In genomic region chr7:13991791-13992620, GRCh38 we compare ENCODE assay signal across 8 cellular contexts. TPM values are rescaled to one million over a fixed set of nuclear protein-coding genes. Genes with fewer than 3 reads are reported as not detected.
DNase-seq lines count a peak whose midpoint lies in the region; ATAC-seq and TF ChIP-seq lines count a peak whose summit lies in the region.

No MANE protein-coding gene starts in this region.

- H3K36me3 Mint-ChIP-seq in osteocyte (ENCODE audit: unreplicated experiment) (no peaks in the 10 kb centered on the region), nephron progenitor cell (ENCODE audit: low read depth) (no peaks in the 10 kb centered on the region)

- H3K27me3 Mint-ChIP-seq in osteocyte (ENCODE audit: unreplicated experiment): no peaks in the 10 kb centered on the region
- no peaks in the 10 kb centered on the region for H3K27me3 Mint-ChIP-seq in nephron progenitor cell (ENCODE audit: low read depth, poor library complexity)

- peaks cover 21% of the 10 kb centered on the region for H3F3A ChIP-seq in GM23248 (ENCODE audit: insufficient read depth)

- H3K9me3 ChIP-seq in GM23248 (ENCODE audit: low read depth) (no peaks in the 10 kb centered on the region), WERI-Rb-1 (ENCODE audit: severe bottlenecking) (no peaks in the 10 kb centered on the region), right cardiac atrium (ENCODE audit: control insufficient read depth, low read length) (no peaks in the 10 kb centered on the region), skeletal muscle tissue (ENCODE audit: control insufficient read depth in 3 of 3, low read length in 3 of 3) (no peaks in the 10 kb centered on the region)

- peaks cover 22% of the 10 kb centered on the region for H3K4me1 ChIP-seq in GM23248 (ENCODE audit: insufficient read depth)
- H3K4me1 ChIP-seq in right cardiac atrium (ENCODE audit: control insufficient read depth, insufficient read depth, low read length): no peaks in the 10 kb centered on the region
- H3K4me1 ChIP-seq in skeletal muscle tissue (ENCODE audit: control insufficient read depth in 3 of 3, insufficient read depth in 3 of 3, low read length in 3 of 3): peaks cover 8 to 18% (median 15%) of the 10 kb centered on the region in 3 donors

- TF ChIP-seq CTCF in WERI-Rb-1 (IDR thresholded peaks at IDR 0.05; ENCODE audit: low read depth, low read length) (no peak), osteocyte (IDR thresholded peaks at IDR 0.05) (no peak), nephron progenitor cell (IDR thresholded peaks at IDR 0.05) (no peak)

- H3K4me2 ChIP-seq in GM23248 (ENCODE audit: unreplicated experiment): peak overlapping the region; percentile 88

- H3K27ac Mint-ChIP-seq in osteocyte (ENCODE audit: unreplicated experiment) (no peak overlapping the region), nephron progenitor cell (no peak overlapping the region)

- intact Hi-C loops in right cardiac atrium (cut with DNase I): no loop called here

- H3K9me3 Mint-ChIP-seq in osteocyte (ENCODE audit: unreplicated experiment) (no peaks in the 10 kb centered on the region), nephron progenitor cell (no peaks in the 10 kb centered on the region)

- H3K9me2 ChIP-seq in GM23248 (ENCODE audit: insufficient read depth): no peaks in the 10 kb centered on the region

- ATAC-seq in right cardiac atrium: no peak

- H2AFZ ChIP-seq in GM23248: peak overlapping the region; percentile 81

- H3K4me3 Mint-ChIP-seq in osteocyte (ENCODE audit: unreplicated experiment) (no peak overlapping the region), nephron progenitor cell (no peak overlapping the region)

- 73 to 77% methylated on average over 12 of the region's 12 CpGs for WGBS in GM23248 (ENCODE audit: low coverage in 1 of 2, low lambda C conversion rate in 2 of 2, missing lambda C conversion rate in 2 of 2), 2 experiments
- WGBS in right cardiac atrium: 37% methylated on average over 12 of the region's 12 CpGs

- no peaks in the 10 kb centered on the region for H3K4me1 Mint-ChIP-seq in osteocyte (ENCODE audit: unreplicated experiment)
- H3K4me1 Mint-ChIP-seq in nephron progenitor cell: peaks cover 6% of the 10 kb centered on the region

- H4K20me1 ChIP-seq in GM23248 (ENCODE audit: insufficient read depth): no peaks in the 10 kb centered on the region

- in situ Hi-C loops in GM23248 (cut with MboI): loop anchor here (10.0 kb wide), 1 partner anchor 463 kb away; no protein-coding TSS in a partner anchor

- H3K27ac ChIP-seq in GM23248 (peak overlapping the region; percentile 60), WERI-Rb-1 (no peak overlapping the region), right cardiac atrium (ENCODE audit: low read length) (peak overlapping the region; percentile 98), skeletal muscle tissue (ENCODE audit: low read depth, low read length) (peak overlapping the region; percentile 87)

- DNase-seq in GM23248 (no peak), WERI-Rb-1 (no peak), right cardiac atrium (no peak), HT-29 (ENCODE audit: low spot score) (no peak), osteocyte (ENCODE audit: extremely low spot score, unreplicated experiment) (no peak), nephron progenitor cell (no peak), dermis blood vessel endothelial cell (no peak)

- H3K27me3 ChIP-seq in GM23248 (replicated peaks; ENCODE audit: insufficient read depth): no peaks in the 10 kb centered on the region
- H3K27me3 ChIP-seq in WERI-Rb-1 (ENCODE audit: insufficient read depth, low read depth, severe bottlenecking): no peaks in the 10 kb centered on the region
- no peaks in the 10 kb centered on the region for H3K27me3 ChIP-seq in right cardiac atrium (ENCODE audit: control insufficient read depth, insufficient read depth)
- peaks cover 0 to 3% (median 2%) of the 10 kb centered on the region in 3 donors for H3K27me3 ChIP-seq in skeletal muscle tissue (ENCODE audit: control insufficient read depth in 3 of 3, insufficient read depth in 3 of 3, low read length in 3 of 3)

- H3K36me3 ChIP-seq in GM23248 (ENCODE audit: low read depth): no peaks in the 10 kb centered on the region
- no peaks in the 10 kb centered on the region for H3K36me3 ChIP-seq in WERI-Rb-1
- H3K36me3 ChIP-seq in skeletal muscle tissue (ENCODE audit: control insufficient read depth in 3 of 3, insufficient read depth in 3 of 3, low read length in 3 of 3): no peaks in the 10 kb centered on the region

- H3K9ac ChIP-seq in GM23248: peak overlapping the region; percentile 65
- peak overlapping the region; percentile 48 to 78 (median 71) for H3K9ac ChIP-seq in skeletal muscle tissue (ENCODE audit: low read depth in 1 of 3, low read length in 3 of 3)

- H3K4me3 ChIP-seq in GM23248: peak overlapping the region; percentile 100
- H3K4me3 ChIP-seq in WERI-Rb-1 (ENCODE audit: low read depth, low read length): peak overlapping the region; percentile 91
- peak overlapping the region; percentile 47 for H3K4me3 ChIP-seq in right cardiac atrium (ENCODE audit: low read length)
- H3K4me3 ChIP-seq in skeletal muscle tissue (ENCODE audit: low read length in 3 of 3): peak overlapping the region; percentile 84 to 87 (median 85)

- H3K79me2 ChIP-seq in GM23248 (ENCODE audit: insufficient read depth): peaks cover 11% of the 10 kb centered on the region; the same call in 1 of the 2 replicates

RNA-seq across cellular contexts. Expression of gene ETV1, which starts 2.5 kb away (rescaled TPM):
- 13.7 and 14.5 TPM in 2 replicates for total RNA-seq in GM23248 (2014; rRNA removed; shearing (Covaris generic))
- polyA plus RNA-seq in GM23248 (2016; fragmentation: Nextera tagmentation; extraction: Ambion mirVana) (16.2 and 17.1 TPM in 2 replicates), right cardiac atrium (12.9 TPM)
- total RNA-seq in right cardiac atrium (10 to 100 TPM; 33.6 to 47.5 (median 41.9) TPM), skeletal muscle tissue (6.3 TPM), osteocyte (14.5 and 15.2 TPM in 2 replicates), dermis blood vessel endothelial cell (5.6 and 10.4 TPM in 2 replicates)
- 2.4 and 4.7 TPM in 2 replicates for total RNA-seq in HT-29 (2014; rRNA removed; shearing (Covaris generic))

Comparison
In these comparisons a context has a peak if more than half of its experiments do, and no peak if none do; other contexts are left out.
1. H3K4me3 ChIP-seq: peak in every context shown above with its lines; median percentile 100 in GM23248; 91 in WERI-Rb-1; 85 in skeletal muscle tissue; 47 in right cardiac atrium.